Comparison of ENCODE assay signal across 8 cellular contexts in genomic region chr1:152479792-152480595, GRCh38. TPM values are rescaled to one million over a fixed set of nuclear protein-coding genes. Genes with fewer than 3 reads are reported as not detected.
DNase-seq lines count a peak whose midpoint lies in the region; ATAC-seq and TF ChIP-seq lines count a peak whose summit lies in the region.

No MANE protein-coding gene starts in this region.

- H3K27ac ChIP-seq in breast epithelium (no peak overlapping the region), OCI-LY1 (ENCODE audit: low read depth, low read length, poor library complexity, severe bottlenecking) (no peak overlapping the region)

- BruUV-seq in MCF 10A (replicated peaks; lab: Mats Ljungman, UMichigan), result no TSS peak

- CTCF ChIA-PET in MCF 10A (lab: Yijun Ruan, JAX), result interaction anchor here (0.6 to 2.8 kb wide), 16 partner anchors 10 to 1498 kb away, joined by 3 to 20 read pairs (median 4); no protein-coding TSS in a partner anchor

- no peaks in the 10 kb centered on the region for H4K20me1 ChIP-seq in OCI-LY1 (ENCODE audit: insufficient read depth, low read length)

- no peak for TF ChIP-seq POLR2A in breast epithelium (IDR thresholded peaks at IDR 0.05)

- H3K36me3 ChIP-seq in breast epithelium (no peaks in the 10 kb centered on the region), OCI-LY1 (ENCODE audit: insufficient read depth, low read length) (no peaks in the 10 kb centered on the region)

- no peaks in the 10 kb centered on the region for H3K9me2 ChIP-seq in OCI-LY1 (ENCODE audit: low read depth, low read length)

- H2AFZ ChIP-seq in OCI-LY1 (ENCODE audit: low read length), result no peak overlapping the region

- no peak overlapping the region for H3K9ac ChIP-seq in OCI-LY1 (ENCODE audit: low read length)

- DNase-seq in MCF 10A (ENCODE audit: unreplicated experiment) (peak; percentile 40), breast epithelium (ENCODE audit: low spot score in 2 of 2) (no peak), hepatic stellate cell (ENCODE audit: low spot score) (peak; percentile 37)
- DNase-seq in activated T-cell treated with anti-CD3 and anti-CD28 coated beads, Interleukin-2, amount 50 U/mL, for 4 hours, result peak; percentile 62
- DNase-seq in stimulated activated CD8-positive, alpha-beta memory T cell treated with anti-CD3 and anti-CD28 coated beads, Interleukin-4, amount 100 ng/mL, for 4 hours (ENCODE audit: low read depth in 2 of 2, low spot score in 1 of 2), result peak; percentile 24 to 44

- H3K9me3 ChIP-seq in breast epithelium (peaks cover 15 to 36% of the 10 kb centered on the region in 2 donors), OCI-LY1 (ENCODE audit: low read length) (peaks cover 8% of the 10 kb centered on the region; the same call in 1 of the 2 replicates)

- no peak overlapping the region for H3K4me3 Mint-ChIP-seq in MCF 10A (ENCODE audit: unreplicated experiment)
- H3K4me3 Mint-ChIP-seq in activated T-cell treated with anti-CD3 and anti-CD28 coated beads, Interleukin-2, amount 50 U/mL, for 4 hours, result peak overlapping the region; percentile 9

- H3K36me3 Mint-ChIP-seq in MCF 10A (ENCODE audit: insufficient read depth, unreplicated experiment), result no peaks in the 10 kb centered on the region
- H3K36me3 Mint-ChIP-seq in activated T-cell treated with anti-CD3 and anti-CD28 coated beads, Interleukin-2, amount 50 U/mL, for 4 hours (ENCODE audit: insufficient read depth), result peaks cover 7% of the 10 kb centered on the region

- H3K79me2 ChIP-seq in OCI-LY1 (ENCODE audit: insufficient read depth, low read length), result no peaks in the 10 kb centered on the region

- H3K4me2 ChIP-seq in OCI-LY1 (ENCODE audit: low read length), result no peak overlapping the region

- H3K27me3 ChIP-seq in breast epithelium (no peaks in the 10 kb centered on the region), OCI-LY1 (ENCODE audit: insufficient read depth, low read length) (no peaks in the 10 kb centered on the region)

- H3K4me1 ChIP-seq in breast epithelium, result no peaks in the 10 kb centered on the region
- H3K4me1 ChIP-seq in OCI-LY1 (ENCODE audit: insufficient read depth, low read length, severe bottlenecking), result no peaks in the 10 kb centered on the region

- TF ChIP-seq CTCF in MCF 10A (IDR thresholded peaks at IDR 0.05; ENCODE audit: unreplicated experiment) (peak; percentile 58), breast epithelium (IDR thresholded peaks at IDR 0.05) (no peak), OCI-LY1 (IDR thresholded peaks at IDR 0.05; ENCODE audit: low read length) (peak; percentile 52)

- H3K27ac Mint-ChIP-seq in MCF 10A (ENCODE audit: low read depth, unreplicated experiment), result no peak overlapping the region

- H3K4me3 ChIP-seq in breast epithelium (no peak overlapping the region), OCI-LY1 (ENCODE audit: low read depth, low read length, poor library complexity, severe bottlenecking) (no peak overlapping the region)

- POLR2A ChIA-PET in MCF 10A (lab: Yijun Ruan, JAX), result interaction anchor here (0.9 kb wide), 1 partner anchor 9 kb away, joined by 6 read pairs; no protein-coding TSS in a partner anchor

- peak; percentile 72 to 74 for ATAC-seq in activated T-cell treated with anti-CD3 and anti-CD28 coated beads, Interleukin-2, amount 50 U/mL, for 4 hours
- ATAC-seq in GM18520 (IDR thresholded peaks at IDR 0.05; ENCODE audit: unreplicated experiment) (no peak), GM21723 (IDR thresholded peaks at IDR 0.05; ENCODE audit: unreplicated experiment) (no peak)

- peaks cover 6% of the 10 kb centered on the region for H3K4me1 Mint-ChIP-seq in MCF 10A (ENCODE audit: insufficient read depth, unreplicated experiment)
- peaks cover 9% of the 10 kb centered on the region for H3K4me1 Mint-ChIP-seq in activated T-cell treated with anti-CD3 and anti-CD28 coated beads, Interleukin-2, amount 50 U/mL, for 4 hours (ENCODE audit: low read depth)

- peaks cover 30% of the 10 kb centered on the region for H3K9me3 Mint-ChIP-seq in MCF 10A (ENCODE audit: unreplicated experiment)
- peaks cover 26% of the 10 kb centered on the region for H3K9me3 Mint-ChIP-seq in activated T-cell treated with anti-CD3 and anti-CD28 coated beads, Interleukin-2, amount 50 U/mL, for 4 hours

- intact Hi-C loops in MCF 10A (cut with micrococcal nuclease) (no loop called here), breast epithelium (cut with DNase I; ENCODE audit: low total_unique reads) (no loop called here)

- no peaks in the 10 kb centered on the region for H3K27me3 Mint-ChIP-seq in MCF 10A (ENCODE audit: insufficient read depth, unreplicated experiment)
- no peaks in the 10 kb centered on the region for H3K27me3 Mint-ChIP-seq in activated T-cell treated with anti-CD3 and anti-CD28 coated beads, Interleukin-2, amount 50 U/mL, for 4 hours (ENCODE audit: low read depth)

- no peaks in the 10 kb centered on the region for H3F3A ChIP-seq in OCI-LY1 (ENCODE audit: insufficient read depth, low read length)

RNA-seq across cellular contexts. Expression of gene LCE5A, which starts 30.6 kb away (rescaled TPM):
- not detected in 2 replicates for total RNA-seq in MCF 10A (2022)
- total RNA-seq in breast epithelium, result not detected
- total RNA-seq in activated T-cell treated with anti-CD3 and anti-CD28 coated beads, Interleukin-2, amount 50 U/mL, for 4 hours, result not detected

RNA-seq across cellular contexts. Expression of gene CRCT1, which starts 34.3 kb away (rescaled TPM):
- total RNA-seq in MCF 10A (2022), result not detected in 2 replicates
- total RNA-seq in breast epithelium, result not detected
- total RNA-seq in activated T-cell treated with anti-CD3 and anti-CD28 coated beads, Interleukin-2, amount 50 U/mL, for 4 hours, result not detected

Comparison
In these comparisons a context has a peak if more than half of its experiments do, and no peak if none do; other contexts are left out.
1. DNase-seq: peak in MCF 10A (single experiment), activated T-cell treated with anti-CD3 and anti-CD28 coated beads, Interleukin-2, amount 50 U/mL, for 4 hours (single experiment), hepatic stellate cell (single experiment) and stimulated activated CD8-positive, alpha-beta memory T cell treated with anti-CD3 and anti-CD28 coated beads, Interleukin-4, amount 100 ng/mL, for 4 hours (2 of 2); none in breast epithelium (0 of 2).
2. CTCF ChIP-seq: peak in MCF 10A (single experiment) and OCI-LY1 (single experiment); none in breast epithelium (0 of 3).
3. ATAC-seq: peak in activated T-cell treated with anti-CD3 and anti-CD28 coated beads, Interleukin-2, amount 50 U/mL, for 4 hours (2 of 2); none in GM18520 (single experiment) and GM21723 (single experiment).